In genomic region chr17:78718575-78719209, GRCh38 we compare ENCODE assay signal across 8 cellular contexts.
A peak's percentile ranks its signal among the peaks of the same experiment; 100 is the strongest.
DNase-seq lines count a peak whose midpoint lies in the region; ATAC-seq and FAIRE-seq lines count a peak whose summit lies in the region.
"Had no signal": no experiment of that assay in that cellular context is flagged by ENCODE, and none has a peak within 500 bp of the region (broad histone marks: within the 10 kb centered on the region; RNA-seq: fewer than 3 reads in every experiment).

No MANE protein-coding gene starts in this region.

- H3K27me3 Mint-ChIP-seq in CD4-positive, alpha-beta memory T cell: no peaks in the 10 kb centered on the region
- no peaks in the 10 kb centered on the region for H3K27me3 Mint-ChIP-seq in activated T-helper 2 cell treated with anti-CD3 and anti-CD28 coated beads, Interferon-gamma antibody, Interleukin-2, Interleukin-4, amounts not matched to agents 10 μg/mL and 5 μg/mL and 100 μg/mL, durations not matched to agents 14 hours and 24 hours and 36 hours (ENCODE audit: low read depth)
- H3K27me3 Mint-ChIP-seq in naive thymus-derived CD4-positive, alpha-beta T cell: no peaks in the 10 kb centered on the region
- H3K27me3 Mint-ChIP-seq: type B pancreatic cell had no signal

- H3K27ac ChIP-seq in CD4-positive, alpha-beta memory T cell (ENCODE audit: low read depth, low read length): peak overlapping the region; percentile 33
- H3K27ac ChIP-seq in naive thymus-derived CD4-positive, alpha-beta T cell (ENCODE audit: low read depth, low read length): peak overlapping the region; percentile 68
- no peak overlapping the region for H3K27ac ChIP-seq in mesendoderm (ENCODE audit: low read depth, low read length)
- H3K27ac ChIP-seq in right cardiac atrium (ENCODE audit: low read length): no peak overlapping the region

- no peaks in the 10 kb centered on the region for H3K36me3 ChIP-seq in CD4-positive, alpha-beta memory T cell (ENCODE audit: insufficient read depth, low read length)
- H3K36me3 ChIP-seq in naive thymus-derived CD4-positive, alpha-beta T cell (ENCODE audit: control insufficient read depth in 2 of 3, insufficient read depth in 3 of 3, low read length in 3 of 3): peaks cover 0 to 6% (median 0%) of the 10 kb centered on the region in 3 experiments
- no peaks in the 10 kb centered on the region for H3K36me3 ChIP-seq in mesendoderm (ENCODE audit: control insufficient read depth, insufficient read depth, low read length)

- H3K4ac ChIP-seq in mesendoderm (ENCODE audit: low read depth, low read length): no peak overlapping the region

- no peak overlapping the region for H3K9ac ChIP-seq in mesendoderm (ENCODE audit: low read length)

- ATAC-seq in naive thymus-derived CD4-positive, alpha-beta T cell: peak; percentile 9
- no peak for ATAC-seq in right cardiac atrium
- ATAC-seq in GM21576 (IDR thresholded peaks at IDR 0.05; ENCODE audit: unreplicated experiment): no peak

- no peak overlapping the region for H3K56ac ChIP-seq in mesendoderm (ENCODE audit: low read length)

- peak overlapping the region in 7 of 8 donors; percentile 70 to 87 (median 77) for H3K4me3 Mint-ChIP-seq in CD4-positive, alpha-beta memory T cell
- H3K4me3 Mint-ChIP-seq in activated T-helper 2 cell treated with anti-CD3 and anti-CD28 coated beads, Interferon-gamma antibody, Interleukin-2, Interleukin-4, amounts not matched to agents 10 μg/mL and 5 μg/mL and 100 μg/mL, durations not matched to agents 14 hours and 24 hours and 36 hours (ENCODE audit: low read depth): no peak overlapping the region
- H3K4me3 Mint-ChIP-seq in naive thymus-derived CD4-positive, alpha-beta T cell: peak overlapping the region; percentile 60 to 88 (median 78)

- no CpG with 5 or more reads among the region's 8 CpGs for WGBS in mesendoderm (ENCODE audit: extremely low coverage, insufficient coverage, low lambda C conversion rate)
- WGBS in right cardiac atrium: 83% methylated on average over 8 of the region's 8 CpGs

- peaks cover 6 to 28% of the 10 kb centered on the region in 2 donors for H3K36me3 Mint-ChIP-seq in CD4-positive, alpha-beta memory T cell
- peaks cover 10% of the 10 kb centered on the region for H3K36me3 Mint-ChIP-seq in activated T-helper 2 cell treated with anti-CD3 and anti-CD28 coated beads, Interferon-gamma antibody, Interleukin-2, Interleukin-4, amounts not matched to agents 10 μg/mL and 5 μg/mL and 100 μg/mL, durations not matched to agents 14 hours and 24 hours and 36 hours (ENCODE audit: low read depth)
- H3K36me3 Mint-ChIP-seq in naive thymus-derived CD4-positive, alpha-beta T cell: peaks cover 0 to 5% (median 0%) of the 10 kb centered on the region in 5 donors

- peaks cover 6% of the 10 kb centered on the region for H3K79me1 ChIP-seq in mesendoderm (ENCODE audit: low read length)

- H4K5ac ChIP-seq in mesendoderm (ENCODE audit: low read length): no peak overlapping the region

- peak; percentile 4 for FAIRE-seq in GM19239 (lab: Jason Lieb, UNC)

- H3K23ac ChIP-seq in mesendoderm (ENCODE audit: low read length): no peak overlapping the region

- H3K79me2 ChIP-seq in mesendoderm (ENCODE audit: control insufficient read depth, insufficient read depth, low read length): no peaks in the 10 kb centered on the region

- POLR2A ChIA-PET in CD4-positive, alpha-beta memory T cell (lab: Charles Lee; ENCODE audit: partially characterized antibody): interaction anchor here (0.9 to 3.5 kb wide), 9 partner anchors 10 to 101 kb away, joined by 3 to 15 read pairs (median 4); no protein-coding TSS in a partner anchor
- POLR2A ChIA-PET in naive thymus-derived CD4-positive, alpha-beta T cell (lab: Charles Lee): interaction anchor here (1.1 to 4.0 kb wide), 3 partner anchors 13 to 30 kb away, joined by 3 to 16 read pairs (median 5); no protein-coding TSS in a partner anchor

- H3K27me3 ChIP-seq in CD4-positive, alpha-beta memory T cell (ENCODE audit: insufficient read depth, low read length): no peaks in the 10 kb centered on the region
- H3K27me3 ChIP-seq in naive thymus-derived CD4-positive, alpha-beta T cell (ENCODE audit: control insufficient read depth in 2 of 2, insufficient read depth in 2 of 2, low read length in 2 of 2): no peaks in the 10 kb centered on the region
- H3K27me3 ChIP-seq in mesendoderm (ENCODE audit: insufficient read depth, low read length, poor library complexity) (no peaks in the 10 kb centered on the region), right cardiac atrium (ENCODE audit: control insufficient read depth, insufficient read depth) (no peaks in the 10 kb centered on the region)

- H3K9me3 Mint-ChIP-seq in CD4-positive, alpha-beta memory T cell: peaks cover 0 to 6% (median 0%) of the 10 kb centered on the region in 8 donors
- no peaks in the 10 kb centered on the region for H3K9me3 Mint-ChIP-seq in activated T-helper 2 cell treated with anti-CD3 and anti-CD28 coated beads, Interferon-gamma antibody, Interleukin-2, Interleukin-4, amounts not matched to agents 10 μg/mL and 5 μg/mL and 100 μg/mL, durations not matched to agents 14 hours and 24 hours and 36 hours
- no peaks in the 10 kb centered on the region for H3K9me3 Mint-ChIP-seq in naive thymus-derived CD4-positive, alpha-beta T cell
- H3K9me3 Mint-ChIP-seq: type B pancreatic cell had no signal

- CTCF ChIA-PET in CD4-positive, alpha-beta memory T cell (lab: Charles Lee; ENCODE audit: partially characterized antibody): interaction anchor here (0.6 to 3.2 kb wide), 6 partner anchors 10 to 1319 kb away, joined by 3 to 21 read pairs (median 6); no protein-coding TSS in a partner anchor
- CTCF ChIA-PET in naive thymus-derived CD4-positive, alpha-beta T cell (lab: Charles Lee): interaction anchor here (2.5 kb wide), 1 partner anchor 10 kb away, joined by 11 read pairs; no protein-coding TSS in a partner anchor

- peaks cover 79 to 95% (median 88%) of the 10 kb centered on the region in 4 donors for H3K4me1 Mint-ChIP-seq in CD4-positive, alpha-beta memory T cell
- peaks cover 76% of the 10 kb centered on the region for H3K4me1 Mint-ChIP-seq in activated T-helper 2 cell treated with anti-CD3 and anti-CD28 coated beads, Interferon-gamma antibody, Interleukin-2, Interleukin-4, amounts not matched to agents 10 μg/mL and 5 μg/mL and 100 μg/mL, durations not matched to agents 14 hours and 24 hours and 36 hours (ENCODE audit: low read depth)
- peaks cover 85 to 99% (median 93%) of the 10 kb centered on the region in 7 donors for H3K4me1 Mint-ChIP-seq in naive thymus-derived CD4-positive, alpha-beta T cell

- no peak overlapping the region for H4K8ac ChIP-seq in mesendoderm (ENCODE audit: low read depth, low read length)

- intact Hi-C loops in CD4-positive, alpha-beta memory T cell (cut with micrococcal nuclease): loop anchor here (2.0 kb wide), 1 partner anchor 18 kb away; no protein-coding TSS in a partner anchor
- intact Hi-C loops in activated T-helper 2 cell treated with anti-CD3 and anti-CD28 coated beads, Interferon-gamma antibody, Interleukin-2, Interleukin-4, amounts not matched to agents 10 μg/mL and 5 μg/mL and 100 μg/mL, durations not matched to agents 14 hours and 24 hours and 36 hours (cut with micrococcal nuclease): no loop called here
- intact Hi-C loops in naive thymus-derived CD4-positive, alpha-beta T cell (cut with micrococcal nuclease): loop anchor here in 1 of 2 donors (2.0 to 5.0 kb wide), 2 partner anchors 18 to 124 kb away; partner anchors contain the start of gene USP36
- intact Hi-C loops in right cardiac atrium (cut with DNase I): loop anchor here in 1 of 4 donors (10.0 kb wide), 1 partner anchor 66 kb away; the partner anchor contains the start of gene CYTH1

- H3K4me2 ChIP-seq in mesendoderm (ENCODE audit: low read length): no peak overlapping the region

- H2BK5ac ChIP-seq in mesendoderm (ENCODE audit: low read length): no peak overlapping the region

- no peak overlapping the region for H2AK5ac ChIP-seq in mesendoderm (ENCODE audit: low read length)

- no peak overlapping the region for H3K18ac ChIP-seq in mesendoderm (ENCODE audit: low read length)

- H3K9me3 ChIP-seq in CD4-positive, alpha-beta memory T cell (ENCODE audit: control insufficient read depth in 1 of 2, low read length in 2 of 2): no peaks in the 10 kb centered on the region
- H3K9me3 ChIP-seq in naive thymus-derived CD4-positive, alpha-beta T cell (ENCODE audit: control insufficient read depth in 2 of 3, low read length in 3 of 3): no peaks in the 10 kb centered on the region
- no peaks in the 10 kb centered on the region for H3K9me3 ChIP-seq in right cardiac atrium (ENCODE audit: control insufficient read depth, low read length)

- DNase-seq in CD4-positive, alpha-beta memory T cell: no peak
- DNase-seq in GM19239 (ENCODE audit: insufficient read length, low spot score) (no peak), mesendoderm (no peak), right cardiac atrium (no peak)
- no peak for DNase-seq in activated T-helper 2 cell treated with anti-CD3 and anti-CD28 coated beads, Interferon-gamma antibody, Interleukin-2, Interleukin-4, amounts not matched to agents 10 μg/mL and 5 μg/mL and 100 μg/mL, durations not matched to agents 14 hours and 24 hours and 36 hours (ENCODE audit: low spot score)
- no peak for DNase-seq in naive thymus-derived CD4-positive, alpha-beta T cell

- no peak overlapping the region for H2BK120ac ChIP-seq in mesendoderm (ENCODE audit: low read depth, low read length)

- no peak overlapping the region for H2BK15ac ChIP-seq in mesendoderm (replicated peaks; ENCODE audit: low read depth)

- H3K4me3 ChIP-seq in CD4-positive, alpha-beta memory T cell (ENCODE audit: low read length in 2 of 2): peak overlapping the region in 1 of 2 donors; percentile 1
- H3K4me3 ChIP-seq in naive thymus-derived CD4-positive, alpha-beta T cell (ENCODE audit: low read length): peak overlapping the region; percentile 8
- H3K4me3 ChIP-seq in mesendoderm (ENCODE audit: low read length) (no peak overlapping the region), right cardiac atrium (ENCODE audit: low read length) (no peak overlapping the region)

- peaks cover 100% of the 10 kb centered on the region for H3K4me1 ChIP-seq in CD4-positive, alpha-beta memory T cell (ENCODE audit: insufficient read depth, low read length)
- peaks cover 93 to 98% of the 10 kb centered on the region in 2 donors for H3K4me1 ChIP-seq in naive thymus-derived CD4-positive, alpha-beta T cell (ENCODE audit: control insufficient read depth in 2 of 2, insufficient read depth in 2 of 2, low read length in 2 of 2)
- H3K4me1 ChIP-seq in mesendoderm (ENCODE audit: control insufficient read depth, low read depth, low read length): peaks cover 9% of the 10 kb centered on the region
- peaks cover 27% of the 10 kb centered on the region for H3K4me1 ChIP-seq in right cardiac atrium (ENCODE audit: control insufficient read depth, insufficient read depth, low read length)

- H3K27ac Mint-ChIP-seq in CD4-positive, alpha-beta memory T cell: peak overlapping the region; percentile 73 to 91 (median 86)
- peak overlapping the region; percentile 52 for H3K27ac Mint-ChIP-seq in activated T-helper 2 cell treated with anti-CD3 and anti-CD28 coated beads, Interferon-gamma antibody, Interleukin-2, Interleukin-4, amounts not matched to agents 10 μg/mL and 5 μg/mL and 100 μg/mL, durations not matched to agents 14 hours and 24 hours and 36 hours
- peak overlapping the region; percentile 36 to 92 (median 83) for H3K27ac Mint-ChIP-seq in naive thymus-derived CD4-positive, alpha-beta T cell

Comparison
In these comparisons a context has a peak if more than half of its experiments do, and no peak if none do; other contexts are left out.
1. H3K27ac ChIP-seq: peak in CD4-positive, alpha-beta memory T cell (single experiment) and naive thymus-derived CD4-positive, alpha-beta T cell (single experiment); none in mesendoderm (single experiment) and right cardiac atrium (single experiment).
2. Peak in every context shown above with its lines, with median percentiles within 50 percentile points of each other: H3K27ac Mint-ChIP-seq.